8 cellular contexts compared by ENCODE assay signal in the genomic region with DNA sequence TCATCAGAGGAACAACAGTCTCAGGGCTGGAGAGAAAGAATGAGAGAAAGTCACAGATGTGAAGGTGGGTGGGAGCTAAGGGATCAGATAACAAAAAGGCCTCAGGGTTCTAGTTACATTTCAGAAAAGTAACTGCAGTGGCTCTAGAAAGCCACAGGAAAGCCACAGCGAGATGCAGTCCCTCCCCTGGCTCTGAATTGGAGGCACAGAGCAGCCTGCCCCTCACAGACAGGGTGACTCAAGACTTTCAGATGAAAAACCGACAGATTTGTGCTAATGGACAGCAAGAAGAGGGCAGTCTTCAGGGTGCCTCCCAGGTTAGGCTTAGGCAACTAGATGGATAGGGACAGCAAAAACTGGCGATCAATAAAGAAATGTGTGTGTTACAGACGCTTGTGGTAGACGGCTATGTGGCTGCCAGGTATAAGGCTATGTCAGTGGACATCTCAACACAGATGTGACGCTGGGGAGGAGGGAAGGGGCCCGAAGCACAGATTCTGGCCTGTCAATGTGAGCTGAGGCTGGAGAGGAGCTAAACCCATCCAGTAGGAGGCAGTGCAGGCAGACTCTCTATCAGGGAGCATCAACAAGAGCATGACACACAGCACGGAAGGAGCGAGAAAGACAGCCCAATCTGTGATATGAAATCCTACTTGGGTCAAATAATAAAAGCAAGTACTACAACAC. TPM values are rescaled to one million over a fixed set of nuclear protein-coding genes. Genes with fewer than 3 reads are reported as not detected.
DNase-seq lines count a peak whose midpoint lies in the region; ATAC-seq, FAIRE-seq and TF ChIP-seq lines count a peak whose summit lies in the region.

No MANE protein-coding gene starts in this region.

- H3K9ac ChIP-seq in K562 (ENCODE audit: insufficient read depth in 1 of 2, low read depth in 2 of 2, low read length in 2 of 2) = no peak overlapping the region

- H3K27me3 ChIP-seq in SJCRH30 (no peaks in the 10 kb centered on the region), K562 (ENCODE audit: control insufficient read depth in 2 of 2, insufficient read depth in 2 of 2, low read length in 2 of 2) (peaks cover 19 to 38% of the 10 kb centered on the region in 2 experiments; a peak in 4 of 5 replicates), small intestine (ENCODE audit: control insufficient read depth in 2 of 2, insufficient read depth in 2 of 2, low read length in 2 of 2) (no peaks in the 10 kb centered on the region)

- BruUV-seq in K562 (replicated peaks; lab: Mats Ljungman, UMichigan) = no TSS peak

- TF ChIP-seq RAD21 in K562 (CRISPR knock-in tag; conservative IDR thresholded peaks at IDR 0.05 in 1 of 2, IDR thresholded peaks at IDR 0.05 in 1 of 2) = peak in 1 of 2 experiments; percentile 45; a peak in 2 of 4 replicates

- H3K9me1 ChIP-seq in K562 (ENCODE audit: control insufficient read depth, insufficient read depth, low read length) = no peaks in the 10 kb centered on the region

- FAIRE-seq in K562 (lab: Jason Lieb, UNC) = peak; percentile 85
- FAIRE-seq in small intestine (lab: Jason Lieb, UNC) = no peak
- FAIRE-seq in GM12892 (lab: Jason Lieb, UNC) = no peak

- TF ChIP-seq CTCF in GM12874 (IDR thresholded peaks at IDR 0.05; ENCODE audit: insufficient read depth, low read depth, low read length) = peak; percentile 41; the same call in 1 of the 2 replicates
- TF ChIP-seq CTCF in K562 (IDR thresholded peaks at IDR 0.05 in 2 of 3, conservative IDR thresholded peaks at IDR 0.05 in 1 of 3; ENCODE audit: insufficient read depth in 2 of 3, low read depth in 1 of 3, low read length in 3 of 3) = peak; percentile 53 to 67 (median 63)

- peaks cover 3% of the 10 kb centered on the region; the same call in 1 of the 2 replicates for H4K20me1 ChIP-seq in K562 (replicated peaks; ENCODE audit: control insufficient read depth, insufficient read depth, low read length)

- DNase-seq in SJCRH30 = peak; percentile 81 to 90
- peak; percentile 17 to 60 (median 26) for DNase-seq in K562 (ENCODE audit: extremely low read depth in 1 of 4, low spot score in 3 of 4)
- peak; percentile 48 for DNase-seq in small intestine
- DNase-seq in SIG-M5 (lab: John Stamatoyannopoulos, UW) = no peak
- DNase-seq in NCI-H510A (lab: John Stamatoyannopoulos, UW) = no peak
- DNase-seq in GM12892 (ENCODE audit: insufficient read length) = no peak
- DNase-seq in KG1 (lab: John Stamatoyannopoulos, UW) = no peak

- 1% methylated on average over 9 of the region's 9 CpGs for WGBS in K562 (ENCODE audit: insufficient coverage, low coverage, missing lambda C conversion rate)
- WGBS in small intestine, 3 donors = 70 to 90% (median 70%) methylated on average over 9 of the region's 9 CpGs

- H2AFZ ChIP-seq in K562 (ENCODE audit: low read depth, low read length) = peak overlapping the region; percentile 26; the same call in 1 of the 2 replicates

- no peak for TF ChIP-seq EP300 in K562 (IDR thresholded peaks at IDR 0.05; ENCODE audit: low read length)

- TF ChIP-seq POLR2A in K562 (conservative IDR thresholded peaks at IDR 0.05) (no peak), GM12892 (IDR thresholded peaks at IDR 0.05; ENCODE audit: low read depth, low read length) (no peak)

- H3K4me2 ChIP-seq in K562 (ENCODE audit: insufficient read depth, low read length) = no peak overlapping the region; the same call in 1 of the 2 replicates

- intact Hi-C loops in K562 (cut with micrococcal nuclease) = no loop called here

- in situ Hi-C loops in K562 (cut with MboI) = no loop called here

- POLR2A ChIA-PET in K562 (lab: Yijun Ruan, JAX) = interaction anchor here (1.1 kb wide), 1 partner anchor 9 kb away, joined by 3 read pairs; no protein-coding TSS in a partner anchor

- no peaks in the 10 kb centered on the region for H3K9me3 ChIP-seq in SJCRH30 (replicated peaks)
- no peaks in the 10 kb centered on the region for H3K9me3 ChIP-seq in K562 (replicated peaks; ENCODE audit: control insufficient read depth, insufficient read depth, low read depth, low read length)
- H3K9me3 ChIP-seq in small intestine (ENCODE audit: control insufficient read depth, low read depth) = no peaks in the 10 kb centered on the region

- H3K4me3 ChIP-seq in SJCRH30 (peak overlapping the region; percentile 38), K562 (no peak overlapping the region), small intestine (ENCODE audit: low read depth in 1 of 2, low read length in 2 of 2) (no peak overlapping the region)

- H3K27ac ChIP-seq in SJCRH30 (peak overlapping the region; percentile 13), K562 (ENCODE audit: extremely low read depth, low read depth, low read length) (no peak overlapping the region), small intestine (ENCODE audit: low read depth in 1 of 2, low read length in 1 of 2) (peak overlapping the region; percentile 30 to 52)

- H3K79me2 ChIP-seq in K562 (ENCODE audit: control insufficient read depth, insufficient read depth, low read length) = no peaks in the 10 kb centered on the region

- CTCF ChIA-PET in K562 (lab: Yijun Ruan, JAX; ENCODE audit: low intra/inter-chr PET ratio) = no interaction called here

- H3K4me1 ChIP-seq in SJCRH30 (peaks cover 3% of the 10 kb centered on the region), K562 (replicated peaks in 1 of 2; ENCODE audit: control insufficient read depth in 2 of 2, insufficient read depth in 2 of 2, low read length in 2 of 2) (no peaks in the 10 kb centered on the region; a peak in 1 of 5 replicates), small intestine (ENCODE audit: control insufficient read depth in 2 of 2, insufficient read depth in 1 of 2, low read depth in 1 of 2, low read length in 1 of 2) (no peaks in the 10 kb centered on the region)

- H3K36me3 ChIP-seq in SJCRH30 (no peaks in the 10 kb centered on the region), K562 (ENCODE audit: control insufficient read depth, insufficient read depth, low read length) (no peaks in the 10 kb centered on the region), small intestine (ENCODE audit: control insufficient read depth in 2 of 2, insufficient read depth in 2 of 2, low read length in 2 of 2) (peaks cover 12 to 44% of the 10 kb centered on the region in 2 donors)

- peak; percentile 97 for ATAC-seq in K562

TF ChIP-seq in K562, 482 proteins besides CTCF, POLR2A, EP300 and RAD21 (continues in another document):
- no peak for TF ChIP-seq ZNF311 (CRISPR knock-in tag; IDR thresholded peaks at IDR 0.05)

RNA-seq across cellular contexts. Expression of a gene that starts 26.2 kb away (rescaled TPM):
- 48.5 and 50.7 TPM in 2 replicates for total RNA-seq in SJCRH30 (2014; rRNA removed; shearing (Covaris generic))
- 38.4 and 53.5 TPM in 2 replicates for total RNA-seq in K562 (2011; cell fraction: chromatin; rRNA removed; ENCODE audit: low replicate concordance)
- 35.9 and 36.9 TPM in 2 replicates for total RNA-seq in K562 (2011; cell fraction: nucleolus; rRNA removed)
- 55.4 and 57.3 TPM in 2 replicates for total RNA-seq in K562 (2011; cell fraction: nucleoplasm; rRNA removed)
- total RNA-seq in K562 (2014; rRNA removed) (30.0 and 30.4 TPM in 2 replicates), K562 (2014; rRNA removed; fragmentation: Illumina TruSeq; extraction: Trizol) (32.5 and 37.9 TPM in 2 replicates), K562 (2015; rRNA removed; fragmentation: Illumina TruSeq; extraction: Trizol) (37.6 and 38.2 TPM in 2 replicates), K562 (2021) (31.2 and 31.9 TPM in 2 replicates)
- polyA plus RNA-seq in K562 (2011; rRNA removed) (39.2 and 52.9 TPM in 2 replicates), K562 (2014; fragmentation: Illumina TruSeq; extraction: Trizol) (35.9 and 37.9 TPM in 2 replicates), K562 (2014; fragmentation: Nextera tagmentation; extraction: Ambion mirVana) (10 to 100 TPM; 36.6 to 37.9 TPM), K562 (2014; rRNA removed) (35.3 and 43.4 TPM in 2 replicates), small intestine (10 to 100 TPM; 17.0 to 33.9 (median 20.8) TPM)
- polyA plus RNA-seq in K562 (2011; cell fraction: cytosol; rRNA removed) = 21.7 and 46.9 TPM in 2 replicates
- polyA plus RNA-seq in K562 (2011; cell fraction: nucleus; rRNA removed) = 30.0 and 45.2 TPM in 2 replicates
- 30.5 and 41.6 TPM in 2 replicates for polyA plus RNA-seq in K562 (2012)
- 19.8 and 20.4 TPM in 2 replicates for polyA minus RNA-seq in K562 (2011; rRNA and poly(A)+ RNA removed)
- polyA minus RNA-seq in K562 (2011; cell fraction: cytosol; rRNA and poly(A)+ RNA removed) = 7.1 and 9.1 TPM in 2 replicates
- polyA minus RNA-seq in K562 (2011; cell fraction: nucleus; rRNA and poly(A)+ RNA removed) = 14.7 and 25.9 TPM in 2 replicates
- polyA plus RNA-seq in GM12892 (2012; ENCODE audit: missing spikeins) = 33.3 TPM

RNA-seq across cellular contexts. Expression of a gene that starts 26.2 kb away (rescaled TPM):
- 33.4 and 37.6 TPM in 2 replicates for total RNA-seq in SJCRH30 (2014; rRNA removed; shearing (Covaris generic))
- total RNA-seq in K562 (2011; cell fraction: chromatin; rRNA removed; ENCODE audit: low replicate concordance) = 15.0 and 30.4 TPM in 2 replicates
- 18.6 and 22.3 TPM in 2 replicates for total RNA-seq in K562 (2011; cell fraction: nucleolus; rRNA removed)
- total RNA-seq in K562 (2011; cell fraction: nucleoplasm; rRNA removed) = 30.0 and 40.5 TPM in 2 replicates
- total RNA-seq in K562 (2014; rRNA removed) = 41.6 and 43.3 TPM in 2 replicates
- 41.7 and 43.4 TPM in 2 replicates for total RNA-seq in K562 (2014; rRNA removed; fragmentation: Illumina TruSeq; extraction: Trizol)
- total RNA-seq in K562 (2015; rRNA removed; fragmentation: Illumina TruSeq; extraction: Trizol) = 27.6 and 30.2 TPM in 2 replicates
- 33.4 and 33.9 TPM in 2 replicates for total RNA-seq in K562 (2021)
- polyA plus RNA-seq in K562 (2011; rRNA removed) = 50.7 and 54.7 TPM in 2 replicates
- polyA plus RNA-seq in K562 (2011; cell fraction: cytosol; rRNA removed) = 13.8 and 32.7 TPM in 2 replicates
- polyA plus RNA-seq in K562 (2011; cell fraction: nucleus; rRNA removed) = 46.8 and 52.2 TPM in 2 replicates
- 41.7 and 56.9 TPM in 2 replicates for polyA plus RNA-seq in K562 (2012)
- 27.2 and 27.6 TPM in 2 replicates for polyA plus RNA-seq in K562 (2014; fragmentation: Illumina TruSeq; extraction: Trizol)
- 10 to 100 TPM; 17.9 to 23.6 TPM for polyA plus RNA-seq in K562 (2014; fragmentation: Nextera tagmentation; extraction: Ambion mirVana)
- polyA plus RNA-seq in K562 (2014; rRNA removed) = 60.4 and 77.6 TPM in 2 replicates
- polyA minus RNA-seq in K562 (2011; rRNA and poly(A)+ RNA removed) = 12.0 and 12.4 TPM in 2 replicates
- 9.8 and 11.1 TPM in 2 replicates for polyA minus RNA-seq in K562 (2011; cell fraction: cytosol; rRNA and poly(A)+ RNA removed)
- 25.6 and 30.7 TPM in 2 replicates for polyA minus RNA-seq in K562 (2011; cell fraction: nucleus; rRNA and poly(A)+ RNA removed)
- polyA plus RNA-seq in small intestine = 10 to 100 TPM; 29.7 to 42.5 (median 31.1) TPM
- 38.7 TPM for polyA plus RNA-seq in GM12892 (2012; ENCODE audit: missing spikeins)

Comparison
In these comparisons a context has a peak if more than half of its experiments do, and no peak if none do; other contexts are left out.
1. DNase-seq: peak in SJCRH30 (2 of 2), K562 (4 of 4) and small intestine (single experiment); none in SIG-M5 (single experiment), NCI-H510A (single experiment), GM12892 (single experiment) and KG1 (single experiment).